In genomic region chr4:74402692-74403460, GRCh38 we compare ENCODE assay signal across 12 cellular contexts. TPM values are rescaled to one million over a fixed set of nuclear protein-coding genes. Genes with fewer than 3 reads are reported as not detected.
DNase-seq lines count a peak whose midpoint lies in the region; ATAC-seq lines count a peak whose summit lies in the region.
"Had no signal": no experiment of that assay in that cellular context is flagged by ENCODE, and none has a peak within 500 bp of the region (broad histone marks: within the 10 kb centered on the region; RNA-seq: fewer than 3 reads in every experiment).

No MANE protein-coding gene starts in this region.

- CTCF ChIA-PET in naive thymus-derived CD4-positive, alpha-beta T cell (lab: Charles Lee), result no interaction called here

- no peaks in the 10 kb centered on the region for H3K4me1 ChIP-seq in naive thymus-derived CD4-positive, alpha-beta T cell (ENCODE audit: control insufficient read depth in 2 of 2, insufficient read depth in 2 of 2, low read length in 2 of 2)

- peaks cover 0 to 7% (median 0%) of the 10 kb centered on the region in 5 donors for H3K27me3 Mint-ChIP-seq in naive thymus-derived CD4-positive, alpha-beta T cell
- H3K27me3 Mint-ChIP-seq in T-helper 17 cell, result peaks cover 12% of the 10 kb centered on the region

- H3K4me3 Mint-ChIP-seq in naive thymus-derived CD4-positive, alpha-beta T cell, result no peak overlapping the region
- no peak overlapping the region for H3K4me3 Mint-ChIP-seq in T-helper 17 cell

- no peak overlapping the region for H3K27ac Mint-ChIP-seq in naive thymus-derived CD4-positive, alpha-beta T cell
- H3K27ac Mint-ChIP-seq in T-helper 17 cell, result no peak overlapping the region

- no peaks in the 10 kb centered on the region for H3K36me3 Mint-ChIP-seq in naive thymus-derived CD4-positive, alpha-beta T cell
- peaks cover 4% of the 10 kb centered on the region for H3K36me3 Mint-ChIP-seq in T-helper 17 cell (ENCODE audit: low read depth)

- ATAC-seq in GM19324 (IDR thresholded peaks at IDR 0.05; ENCODE audit: low FRiP score, unreplicated experiment) (peak; percentile 95), HG02759 (IDR thresholded peaks at IDR 0.05; ENCODE audit: unreplicated experiment) (peak; percentile 92), HG03520 (IDR thresholded peaks at IDR 0.05; ENCODE audit: unreplicated experiment) (peak; percentile 95), T-helper 17 cell (no peak)
- peak; percentile 38 for ATAC-seq in naive thymus-derived CD4-positive, alpha-beta T cell
- ATAC-seq: Panc1 had no signal

- H3K27me3 ChIP-seq in naive thymus-derived CD4-positive, alpha-beta T cell (ENCODE audit: control insufficient read depth in 2 of 2, insufficient read depth in 2 of 2, low read length in 2 of 2), result no peaks in the 10 kb centered on the region

- no peaks in the 10 kb centered on the region for H3K9me3 ChIP-seq in naive thymus-derived CD4-positive, alpha-beta T cell (ENCODE audit: control insufficient read depth in 2 of 3, low read length in 3 of 3)
- no peaks in the 10 kb centered on the region for H3K9me3 ChIP-seq in T-helper 17 cell (ENCODE audit: control insufficient read depth, low read length, poor library complexity, severe bottlenecking)

- H3K36me3 ChIP-seq in naive thymus-derived CD4-positive, alpha-beta T cell (ENCODE audit: control insufficient read depth in 2 of 3, insufficient read depth in 3 of 3, low read length in 3 of 3), result no peaks in the 10 kb centered on the region

- H3K27ac ChIP-seq in naive thymus-derived CD4-positive, alpha-beta T cell (ENCODE audit: low read depth, low read length), result no peak overlapping the region

- no peak for DNase-seq in naive thymus-derived CD4-positive, alpha-beta T cell
- DNase-seq in T-helper 17 cell (no peak), NCI-H1105 (lab: John Stamatoyannopoulos, UW) (no peak), D341Med (ENCODE audit: low spot score) (no peak)
- DNase-seq in stimulated activated naive CD4-positive, alpha-beta T cell (lab: John Stamatoyannopoulos, UW), result no peak
- DNase-seq: DMS53, NCI-H1092 treated with DMSO at 0.1 percent for 48 hours had no signal

- H3K4me1 Mint-ChIP-seq in naive thymus-derived CD4-positive, alpha-beta T cell, result peaks cover 0 to 8% (median under 1%) of the 10 kb centered on the region in 7 donors
- peaks cover 4% of the 10 kb centered on the region for H3K4me1 Mint-ChIP-seq in T-helper 17 cell

- intact Hi-C loops in naive thymus-derived CD4-positive, alpha-beta T cell (cut with micrococcal nuclease), result no loop called here

- no peaks in the 10 kb centered on the region for H3K9me3 Mint-ChIP-seq in naive thymus-derived CD4-positive, alpha-beta T cell

- H3K4me3 ChIP-seq in naive thymus-derived CD4-positive, alpha-beta T cell (ENCODE audit: low read length), result no peak overlapping the region

- POLR2A ChIA-PET in naive thymus-derived CD4-positive, alpha-beta T cell (lab: Charles Lee), result interaction anchor here (0.6 kb wide), 1 partner anchor 42 kb away, joined by 4 read pairs; the partner anchor contains the start of gene AREG

RNA-seq across cellular contexts. Expression of gene EREG, which starts 37.9 kb away (rescaled TPM):
- 10 to 100 TPM in 2 of 5 experiments, not detected in 3; 10.3 to 37.7 TPM for total RNA-seq in naive thymus-derived CD4-positive, alpha-beta T cell
- not detected for polyA plus RNA-seq in naive thymus-derived CD4-positive, alpha-beta T cell
- total RNA-seq in T-helper 17 cell, result 1 to 10 TPM; 1.1 to 6.2 TPM
- total RNA-seq: pulmonary artery endothelial cell had no signal

RNA-seq across cellular contexts. Expression of gene AREG, which starts 42.1 kb away (rescaled TPM):
- 10 to 100 TPM in 2 of 5 experiments, under 1 TPM in 2, not detected in 1; 0.36 to 30.5 (median 6.7) TPM for total RNA-seq in naive thymus-derived CD4-positive, alpha-beta T cell
- polyA plus RNA-seq in naive thymus-derived CD4-positive, alpha-beta T cell, result 1 to 10 TPM; 1.1 to 6.0 TPM
- 10 to 100 TPM; 15.0 to 17.3 TPM for total RNA-seq in T-helper 17 cell
